ENCODE assay signal across 11 cellular contexts in the genomic region with DNA sequence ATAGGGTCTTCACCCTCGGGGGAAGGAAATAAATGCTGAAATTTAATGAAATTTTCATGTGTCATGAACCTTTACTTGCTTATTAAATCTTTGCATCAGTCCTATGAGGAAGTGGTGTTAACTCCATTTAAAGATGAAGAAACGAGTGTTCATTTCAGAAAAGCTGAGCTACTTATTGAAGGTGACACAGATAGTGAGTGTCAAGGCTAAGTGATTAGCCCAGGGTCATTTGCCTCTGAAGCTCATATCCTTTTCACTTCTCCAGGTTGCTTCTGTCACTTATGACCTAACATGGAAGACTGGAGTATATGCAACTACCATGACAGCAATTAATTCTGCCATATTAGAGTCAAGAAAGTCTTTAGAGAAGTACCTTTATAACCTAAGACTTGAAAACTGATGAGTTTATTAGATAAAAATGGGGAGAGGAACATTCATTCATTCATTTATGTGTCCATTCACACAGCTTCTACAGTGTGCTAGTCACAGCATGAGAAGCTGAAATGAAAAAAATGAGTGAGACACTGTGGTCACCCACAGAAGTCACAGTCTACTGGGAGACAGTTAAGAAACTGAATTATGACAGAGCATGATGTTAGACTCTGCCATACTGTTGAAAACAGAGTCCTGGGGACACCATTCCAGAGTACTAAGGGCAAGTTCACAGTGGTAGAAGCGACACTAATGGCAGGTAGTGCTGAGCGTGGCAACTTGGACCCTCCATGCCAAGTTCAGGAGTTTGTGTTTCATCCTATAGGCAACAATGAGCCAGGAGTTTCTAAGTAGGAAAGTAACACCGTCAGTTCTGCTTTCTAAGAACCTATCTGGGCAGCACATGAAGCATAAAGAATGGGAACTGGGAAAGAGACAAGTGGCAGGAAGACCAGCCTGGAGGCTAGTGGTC. TPM values are rescaled to one million over a fixed set of nuclear protein-coding genes. Genes with fewer than 3 reads are reported as not detected.
DNase-seq lines count a peak whose midpoint lies in the region; ATAC-seq and TF ChIP-seq lines count a peak whose summit lies in the region.
"Had no signal": no experiment of that assay in that cellular context is flagged by ENCODE, and none has a peak within 500 bp of the region (broad histone marks: within the 10 kb centered on the region; RNA-seq: fewer than 3 reads in every experiment).

No MANE protein-coding gene starts in this region.

- ATAC-seq in GM18907 (IDR thresholded peaks at IDR 0.05; ENCODE audit: unreplicated experiment): peak; percentile 99
- peak; percentile 96 for ATAC-seq in HG02623 (IDR thresholded peaks at IDR 0.05; ENCODE audit: unreplicated experiment)
- peak; percentile 98 for ATAC-seq in HG03520 (IDR thresholded peaks at IDR 0.05; ENCODE audit: unreplicated experiment)
- ATAC-seq: naive thymus-derived CD8-positive, alpha-beta T cell had no signal

- no peaks in the 10 kb centered on the region for H3K9me3 ChIP-seq in adrenal gland (replicated peaks in 1 of 3)
- H3K9me3 ChIP-seq: BLaER1 had no signal

- intact Hi-C loops in CD14-positive monocyte (cut with micrococcal nuclease) (no loop called here), adrenal gland (cut with DNase I) (no loop called here)

- H3K27me3 Mint-ChIP-seq in CD14-positive monocyte (ENCODE audit: low read depth in 3 of 3) (peaks cover 0 to 3% (median 0%) of the 10 kb centered on the region in 3 donors), HFFc6 (ENCODE audit: insufficient read depth) (no peaks in the 10 kb centered on the region)
- H3K27me3 Mint-ChIP-seq: naive thymus-derived CD8-positive, alpha-beta T cell had no signal

- H3K27ac Mint-ChIP-seq in CD14-positive monocyte (peak overlapping the region in 6 of 7 donors; percentile 37 to 84 (median 48)), HFFc6 (no peak overlapping the region)
- H3K27ac Mint-ChIP-seq: naive thymus-derived CD8-positive, alpha-beta T cell had no signal

- DNase-seq in CD14-positive monocyte (ENCODE audit: low spot score) (no peak), adrenal gland (no peak), SK-N-DZ (ENCODE audit: low spot score) (no peak), HFFc6 (no peak), NCI-H345 treated with DMSO at 0.1 percent for 48 hours (lab: John Stamatoyannopoulos, UW; ENCODE audit: unreplicated experiment) (no peak)
- DNase-seq: MM.1S; naive thymus-derived CD8-positive, alpha-beta T cell had no signal

- no peak for TF ChIP-seq POLR2A in adrenal gland (IDR thresholded peaks at IDR 0.05)

- H3K9me3 Mint-ChIP-seq in CD14-positive monocyte: peaks cover 0 to 2% (median 0%) of the 10 kb centered on the region in 7 donors
- H3K9me3 Mint-ChIP-seq in HFFc6: no peaks in the 10 kb centered on the region
- H3K9me3 Mint-ChIP-seq: naive thymus-derived CD8-positive, alpha-beta T cell had no signal

- H3K36me3 Mint-ChIP-seq in CD14-positive monocyte: peaks cover 13 to 17% of the 10 kb centered on the region in 2 donors
- peaks cover 5% of the 10 kb centered on the region; the same call in 1 of the 2 replicates for H3K36me3 Mint-ChIP-seq in HFFc6 (ENCODE audit: low read depth)

- no peaks in the 10 kb centered on the region for H3K36me3 ChIP-seq in adrenal gland (replicated peaks in 1 of 2)
- H3K36me3 ChIP-seq: BLaER1 had no signal

- peaks cover 5 to 8% of the 10 kb centered on the region in 2 donors for H3K4me1 ChIP-seq in adrenal gland (replicated peaks in 1 of 2)
- H3K4me1 ChIP-seq: BLaER1 had no signal

- WGBS in adrenal gland, 4 donors: 77 to 86% (median 83%) methylated on average over 5 of the region's 5 CpGs

- no peak for TF ChIP-seq CTCF in CD14-positive monocyte (IDR thresholded peaks at IDR 0.05)
- no peak for TF ChIP-seq CTCF in adrenal gland (IDR thresholded peaks at IDR 0.05)
- no peak for TF ChIP-seq CTCF in HFFc6 (IDR thresholded peaks at IDR 0.05)

- no peaks in the 10 kb centered on the region for H3K27me3 ChIP-seq in adrenal gland
- H3K27me3 ChIP-seq: BLaER1 had no signal

- H3K4me3 Mint-ChIP-seq in CD14-positive monocyte (no peak overlapping the region), HFFc6 (no peak overlapping the region)
- H3K4me3 Mint-ChIP-seq: naive thymus-derived CD8-positive, alpha-beta T cell had no signal

- H3K4me1 Mint-ChIP-seq in CD14-positive monocyte (peaks cover 35% of the 10 kb centered on the region), HFFc6 (ENCODE audit: low read depth) (peaks cover 5% of the 10 kb centered on the region; the same call in 1 of the 2 replicates)

- no peak overlapping the region for H3K4me3 ChIP-seq in adrenal gland
- H3K4me3 ChIP-seq: BLaER1 had no signal

- H3K27ac ChIP-seq in adrenal gland: no peak overlapping the region
- H3K27ac ChIP-seq: BLaER1 had no signal

RNA-seq across cellular contexts. Expression of a gene that starts 21.3 kb away (rescaled TPM):
- polyA plus RNA-seq in CD14-positive monocyte (1 to 10 TPM; 5.3 to 8.1 TPM), adrenal gland (10 to 100 TPM in 2 of 3 donors, 1 to 10 TPM in 1; 6.8 to 13.8 (median 13.2) TPM)
- 10 to 100 TPM in 7 of 8 donors, 1 to 10 TPM in 1; 6.0 to 50.4 (median 20.2) TPM for total RNA-seq in adrenal gland
- polyA plus RNA-seq in SK-N-DZ (2014; cell fraction: cytosol; rRNA removed): 0.93 and 4.7 TPM in 2 replicates
- 0.64 and 1.8 TPM in 2 replicates for polyA plus RNA-seq in SK-N-DZ (2014; cell fraction: nucleus; rRNA removed)
- 1 to 10 TPM; 5.8 to 9.0 (median 7.8) TPM for total RNA-seq in HFFc6 (2021; fragmentation: NEBNext Ultra II Directional; extraction: Animal tissue kit (Norgen Biotek cat#: 25700))

RNA-seq across cellular contexts. Expression of a gene that starts 32.8 kb away (rescaled TPM):
- polyA plus RNA-seq in CD14-positive monocyte (1 to 10 TPM; 4.4 to 6.3 TPM), adrenal gland (1 to 10 TPM; 2.2 to 6.7 (median 2.2) TPM)
- 10 to 100 TPM in 4 of 8 donors, 1 to 10 TPM in 3, under 1 TPM in 1; 0.54 to 20.5 (median 11.7) TPM for total RNA-seq in adrenal gland
- polyA plus RNA-seq in SK-N-DZ (2014; cell fraction: cytosol; rRNA removed): 7.9 and 12.0 TPM in 2 replicates
- polyA plus RNA-seq in SK-N-DZ (2014; cell fraction: nucleus; rRNA removed): 6.2 and 7.2 TPM in 2 replicates
- 1 to 10 TPM; 4.3 to 7.4 (median 6.4) TPM for total RNA-seq in HFFc6 (2021; fragmentation: NEBNext Ultra II Directional; extraction: Animal tissue kit (Norgen Biotek cat#: 25700))
